ENCODE assay signal across 3 cellular contexts in the genomic region with DNA sequence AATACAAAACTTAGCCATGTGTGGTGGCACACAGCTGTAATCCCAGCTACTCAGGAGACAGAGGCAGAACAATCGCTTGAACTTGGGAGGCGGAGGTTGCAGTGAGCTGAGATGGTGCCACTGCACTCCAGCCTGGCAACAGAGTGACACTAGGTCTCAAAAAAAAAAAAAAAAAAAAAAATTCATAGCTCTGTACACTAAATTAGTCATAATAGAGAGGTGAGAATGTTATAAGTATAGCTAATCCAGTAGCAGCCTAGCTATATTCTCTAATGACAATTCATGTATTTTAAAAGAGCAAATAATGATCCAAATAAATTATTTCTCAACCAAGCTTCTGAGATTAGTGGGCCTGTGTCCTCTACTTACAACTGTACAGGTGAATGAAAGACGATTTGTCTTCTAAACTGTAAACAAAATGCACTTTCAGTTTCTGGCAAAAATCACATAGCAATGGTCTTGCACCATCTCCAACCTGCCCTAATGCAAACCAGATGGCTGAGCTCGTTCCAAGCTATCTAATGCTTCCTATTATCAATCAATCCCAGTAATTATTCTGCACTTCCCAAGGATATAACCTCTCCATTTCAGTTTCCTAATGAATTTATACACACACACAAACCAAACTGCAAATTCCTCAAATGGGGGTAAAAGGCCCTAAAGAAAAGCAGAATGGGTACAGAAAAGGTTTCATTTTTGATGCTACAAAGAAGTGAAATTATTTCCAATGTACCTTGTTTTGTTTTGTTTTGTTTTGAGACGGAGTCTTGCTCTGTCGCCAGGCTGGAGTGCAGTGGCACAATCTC.
TF ChIP-seq lines count a peak whose summit lies in the region.

No MANE protein-coding gene starts in this region.

TF ChIP-seq in liver, 16 proteins besides CTCF, POLR2A, EP300 and RAD21:
- TF ChIP-seq, protein P1, sequence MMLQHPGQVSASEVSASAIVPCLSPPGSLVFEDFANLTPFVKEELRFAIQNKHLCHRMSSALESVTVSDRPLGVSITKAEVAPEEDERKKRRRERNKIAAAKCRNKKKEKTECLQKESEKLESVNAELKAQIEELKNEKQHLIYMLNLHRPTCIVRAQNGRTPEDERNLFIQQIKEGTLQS (IDR thresholded peaks at IDR 0.05): no peak
- TF ChIP-seq YY1 (IDR thresholded peaks at IDR 0.05) (no peak), JUND (IDR thresholded peaks at IDR 0.05) (no peak), HNF4A (conservative IDR thresholded peaks at IDR 0.05) (peak in 1 of 2 donors; percentile 13), EGR1 (IDR thresholded peaks at IDR 0.05; ENCODE audit: low read depth in 2 of 2) (no peak), SP1 (IDR thresholded peaks at IDR 0.05) (no peak), FOXA1 (IDR thresholded peaks at IDR 0.05) (no peak), RXRA (IDR thresholded peaks at IDR 0.05) (peak in 1 of 2 donors; percentile 15), GABPA (IDR thresholded peaks at IDR 0.05 in 1 of 2, conservative IDR thresholded peaks at IDR 0.05 in 1 of 2) (no peak)

TF ChIP-seq in HepG2, 621 proteins besides CTCF, POLR2A, EP300 and RAD21:
- TF ChIP-seq SUZ12 (IDR thresholded peaks at IDR 0.05; ENCODE audit: low read depth, low read length): no peak
- TF ChIP-seq CCDC6 (CRISPR knock-in tag; IDR thresholded peaks at IDR 0.05): no peak
- TF ChIP-seq, protein P2, sequence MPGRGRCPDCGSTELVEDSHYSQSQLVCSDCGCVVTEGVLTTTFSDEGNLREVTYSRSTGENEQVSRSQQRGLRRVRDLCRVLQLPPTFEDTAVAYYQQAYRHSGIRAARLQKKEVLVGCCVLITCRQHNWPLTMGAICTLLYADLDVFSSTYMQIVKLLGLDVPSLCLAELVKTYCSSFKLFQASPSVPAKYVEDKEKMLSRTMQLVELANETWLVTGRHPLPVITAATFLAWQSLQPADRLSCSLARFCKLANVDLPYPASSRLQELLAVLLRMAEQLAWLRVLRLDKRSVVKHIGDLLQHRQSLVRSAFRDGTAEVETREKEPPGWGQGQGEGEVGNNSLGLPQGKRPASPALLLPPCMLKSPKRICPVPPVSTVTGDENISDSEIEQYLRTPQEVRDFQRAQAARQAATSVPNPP (CRISPR knock-in tag; IDR thresholded peaks at IDR 0.05): no peak
- TF ChIP-seq, protein P3, sequence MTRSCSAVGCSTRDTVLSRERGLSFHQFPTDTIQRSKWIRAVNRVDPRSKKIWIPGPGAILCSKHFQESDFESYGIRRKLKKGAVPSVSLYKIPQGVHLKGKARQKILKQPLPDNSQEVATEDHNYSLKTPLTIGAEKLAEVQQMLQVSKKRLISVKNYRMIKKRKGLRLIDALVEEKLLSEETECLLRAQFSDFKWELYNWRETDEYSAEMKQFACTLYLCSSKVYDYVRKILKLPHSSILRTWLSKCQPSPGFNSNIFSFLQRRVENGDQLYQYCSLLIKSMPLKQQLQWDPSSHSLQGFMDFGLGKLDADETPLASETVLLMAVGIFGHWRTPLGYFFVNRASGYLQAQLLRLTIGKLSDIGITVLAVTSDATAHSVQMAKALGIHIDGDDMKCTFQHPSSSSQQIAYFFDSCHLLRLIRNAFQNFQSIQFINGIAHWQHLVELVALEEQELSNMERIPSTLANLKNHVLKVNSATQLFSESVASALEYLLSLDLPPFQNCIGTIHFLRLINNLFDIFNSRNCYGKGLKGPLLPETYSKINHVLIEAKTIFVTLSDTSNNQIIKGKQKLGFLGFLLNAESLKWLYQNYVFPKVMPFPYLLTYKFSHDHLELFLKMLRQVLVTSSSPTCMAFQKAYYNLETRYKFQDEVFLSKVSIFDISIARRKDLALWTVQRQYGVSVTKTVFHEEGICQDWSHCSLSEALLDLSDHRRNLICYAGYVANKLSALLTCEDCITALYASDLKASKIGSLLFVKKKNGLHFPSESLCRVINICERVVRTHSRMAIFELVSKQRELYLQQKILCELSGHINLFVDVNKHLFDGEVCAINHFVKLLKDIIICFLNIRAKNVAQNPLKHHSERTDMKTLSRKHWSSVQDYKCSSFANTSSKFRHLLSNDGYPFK (CRISPR knock-in tag; IDR thresholded peaks at IDR 0.05; ENCODE audit: borderline replicate concordance): no peak
- no peak for TF ChIP-seq ZSCAN12 (CRISPR knock-in tag; IDR thresholded peaks at IDR 0.05)
- no peak for TF ChIP-seq GFI1 (CRISPR knock-in tag; IDR thresholded peaks at IDR 0.05; ENCODE audit: borderline replicate concordance)
- TF ChIP-seq RFX3 (CRISPR knock-in tag; IDR thresholded peaks at IDR 0.05): no peak

TF ChIP-seq in endothelial cell of umbilical vein, 7 proteins besides CTCF, POLR2A, EP300 and RAD21:
- no peak for TF ChIP-seq POLR2AphosphoS5 (IDR thresholded peaks at IDR 0.05; ENCODE audit: insufficient read depth, low read depth, low read length)
- TF ChIP-seq MYC (IDR thresholded peaks at IDR 0.05; ENCODE audit: low read depth, low read length): no peak
- TF ChIP-seq JUN (IDR thresholded peaks at IDR 0.05; ENCODE audit: borderline replicate concordance, insufficient read depth, insufficient read length, low read depth): no peak
- TF ChIP-seq EZH2 (IDR thresholded peaks at IDR 0.05; ENCODE audit: borderline replicate concordance, low read depth, low read length, severe bottlenecking): no peak
- TF ChIP-seq, protein P4, sequence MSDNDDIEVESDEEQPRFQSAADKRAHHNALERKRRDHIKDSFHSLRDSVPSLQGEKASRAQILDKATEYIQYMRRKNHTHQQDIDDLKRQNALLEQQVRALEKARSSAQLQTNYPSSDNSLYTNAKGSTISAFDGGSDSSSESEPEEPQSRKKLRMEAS (IDR thresholded peaks at IDR 0.05; ENCODE audit: insufficient read depth, insufficient read length): no peak
- no peak for TF ChIP-seq GATA2 (IDR thresholded peaks at IDR 0.05; ENCODE audit: insufficient read depth, insufficient read length, low read depth, low read length)
- no peak for TF ChIP-seq FOS (IDR thresholded peaks at IDR 0.05; ENCODE audit: borderline replicate concordance, insufficient read depth, low read length)
